In the genomic region with DNA sequence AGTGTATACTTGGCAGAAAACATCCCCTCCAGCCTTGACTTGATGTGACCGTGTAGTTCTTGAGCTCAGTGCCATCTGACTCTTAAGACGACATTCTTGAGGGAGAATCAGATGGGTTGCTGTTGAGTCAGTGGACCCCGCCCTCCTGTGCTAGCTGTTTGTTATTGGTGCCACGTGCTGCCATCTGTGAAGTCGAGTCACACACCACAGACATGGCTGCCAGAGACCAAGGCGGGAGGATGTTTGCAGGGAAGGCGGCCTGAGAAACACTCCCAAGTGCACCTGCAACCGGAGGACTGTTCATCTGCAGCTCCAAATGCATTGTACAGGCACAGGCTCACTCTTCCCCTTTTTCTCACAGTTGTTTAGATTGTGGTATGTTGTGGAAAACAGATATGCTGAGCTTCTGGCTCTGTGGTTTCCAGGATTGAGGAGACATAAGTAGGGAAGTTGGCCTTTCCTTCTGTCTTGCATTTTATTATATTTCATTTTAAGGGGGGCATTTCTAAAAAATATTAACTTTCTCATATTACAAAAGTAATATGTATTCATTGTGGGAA, we compare ENCODE assay signal across 16 cellular contexts.
"Had no signal": no experiment of that assay in that cellular context is flagged by ENCODE, and none has a peak within 500 bp of the region (broad histone marks: within the 10 kb centered on the region; RNA-seq: fewer than 3 reads in every experiment).

No MANE protein-coding gene starts in this region.

- H3K27ac ChIP-seq: brain microvascular endothelial cell, gastroesophageal sphincter, heart left ventricle, tibial artery had no signal

- DNase-seq: activated B cell treated with CpG ODN at 0.5 μM for 24 hours; activated CD4-positive, alpha-beta memory T cell treated with anti-CD3 and anti-CD28 coated beads, Interleukin-2, amount 10 ng/mL, durations not matched to agents 7 days and 5 days; activated CD4-positive, alpha-beta T cell treated with anti-CD3 and anti-CD28 coated beads for 4 hours; activated naive CD4-positive, alpha-beta T cell; activated naive CD8-positive, alpha-beta T cell treated with anti-CD3 and anti-CD28 coated beads for 36 hours; activated T-cell treated with anti-CD3 and anti-CD28 coated beads, Interleukin-2, amount 50 U/mL, for 1 hour; anterior cingulate cortex; brain microvascular endothelial cell; central memory CD4-positive, alpha-beta T cell; heart left ventricle; nucleus accumbens; retina; stimulated activated CD8-positive, alpha-beta memory T cell treated with anti-CD3 and anti-CD28 coated beads, Interleukin-4, amount 100 ng/mL, for 48 hours; stimulated activated naive CD4-positive, alpha-beta T cell treated with Interleukin-2 at 50 U/mL for 16 hours; tibial artery had no signal

- H3K9me3 ChIP-seq: gastroesophageal sphincter, heart left ventricle, tibial artery had no signal

- H3K4me1 ChIP-seq: gastroesophageal sphincter, heart left ventricle, tibial artery had no signal

- H3K27me3 ChIP-seq: brain microvascular endothelial cell, tibial artery had no signal

- H3K4me3 ChIP-seq: gastroesophageal sphincter, heart left ventricle, tibial artery had no signal

- H3K36me3 ChIP-seq: brain microvascular endothelial cell, gastroesophageal sphincter, heart left ventricle, tibial artery had no signal
